7 cellular contexts compared by ENCODE assay signal in genomic region chr17:34825102-34825501, GRCh38.
"Had no signal": no experiment of that assay in that cellular context is flagged by ENCODE, and none has a peak within 500 bp of the region (broad histone marks: within the 10 kb centered on the region; RNA-seq: fewer than 3 reads in every experiment).

No MANE protein-coding gene starts in this region.

- H3K36me3 ChIP-seq: HAP-1 had no signal

- H3K9ac ChIP-seq: GM23248 had no signal

- H3K27ac ChIP-seq: GM23248 had no signal

- H3K4me1 ChIP-seq: HAP-1 had no signal

- H3K4me3 ChIP-seq: GM23248, HAP-1, K562 had no signal

- H3K9me3 ChIP-seq: HAP-1 had no signal

- H2AFZ ChIP-seq: GM23248 had no signal

- DNase-seq: GM23248, GOT3, H7, IMR-90 had no signal

- ATAC-seq: HCT116, K562 had no signal
